ENCODE assay signal across 8 cellular contexts in genomic region chr2:134282638-134283400, GRCh38. TPM values are rescaled to one million over a fixed set of nuclear protein-coding genes. Genes with fewer than 3 reads are reported as not detected.
DNase-seq lines count a peak whose midpoint lies in the region; ATAC-seq, FAIRE-seq and TF ChIP-seq lines count a peak whose summit lies in the region.

No MANE protein-coding gene starts in this region.

- H3K4me3 Mint-ChIP-seq in Calu3 (ENCODE audit: low read depth, unreplicated experiment) = no peak overlapping the region

- ATAC-seq in GM21529 (IDR thresholded peaks at IDR 0.05; ENCODE audit: unreplicated experiment) (peak; percentile 84), gastrocnemius medialis (no peak)

- intact Hi-C loops in Calu3 (cut with micrococcal nuclease; ENCODE audit: unreplicated experiment) = no loop called here
- intact Hi-C loops in gastrocnemius medialis (cut with DNase I; ENCODE audit: low total_unique reads) = no loop called here

- H3K27ac ChIP-seq in KOPT-K1 (ENCODE audit: low read depth, low read length, poor library complexity, severe bottlenecking) (peak overlapping the region; percentile 55), gastrocnemius medialis (no peak overlapping the region)
- peak overlapping the region; percentile 51 for H3K27ac ChIP-seq in effector memory CD4-positive, alpha-beta T cell (ENCODE audit: insufficient read depth, low read length, poor library complexity, severe bottlenecking)

- H3K9me3 ChIP-seq in KOPT-K1 (ENCODE audit: insufficient read depth, low read length, poor library complexity, severe bottlenecking) (no peaks in the 10 kb centered on the region), gastrocnemius medialis (no peaks in the 10 kb centered on the region)
- no peaks in the 10 kb centered on the region for H3K9me3 ChIP-seq in effector memory CD4-positive, alpha-beta T cell (ENCODE audit: control insufficient read depth, low read length)

- no peaks in the 10 kb centered on the region for H3K36me3 Mint-ChIP-seq in Calu3 (ENCODE audit: insufficient read depth, unreplicated experiment)

- peak; percentile 98 for FAIRE-seq in GM12892 (lab: Jason Lieb, UNC)

- BruUV-seq in Calu3 (replicated peaks; lab: Mats Ljungman, UMichigan) = no TSS peak

- TF ChIP-seq CTCF in Calu3 (IDR thresholded peaks at IDR 0.05; ENCODE audit: unreplicated experiment) (no peak), gastrocnemius medialis (IDR thresholded peaks at IDR 0.05 in 4 of 5, conservative IDR thresholded peaks at IDR 0.05 in 1 of 5) (no peak)

- no peaks in the 10 kb centered on the region for H3K27me3 ChIP-seq in effector memory CD4-positive, alpha-beta T cell (replicated peaks; ENCODE audit: control insufficient read depth, insufficient read depth, low read length, poor library complexity, severe bottlenecking)
- H3K27me3 ChIP-seq in gastrocnemius medialis = peaks cover 0 to 5% (median 4%) of the 10 kb centered on the region in 3 donors

- H3K4me1 ChIP-seq in effector memory CD4-positive, alpha-beta T cell (ENCODE audit: control insufficient read depth, insufficient read depth, low read length, poor library complexity, severe bottlenecking) = peaks cover 46% of the 10 kb centered on the region
- peaks cover 8 to 12% of the 10 kb centered on the region in 2 donors for H3K4me1 ChIP-seq in gastrocnemius medialis

- no peaks in the 10 kb centered on the region for H3K27me3 Mint-ChIP-seq in Calu3 (ENCODE audit: unreplicated experiment)

- CTCF ChIA-PET in Calu3 (lab: Charles Lee) = no interaction called here

- H3K4me1 Mint-ChIP-seq in Calu3 (ENCODE audit: low read depth, unreplicated experiment) = no peaks in the 10 kb centered on the region

- in situ Hi-C loops in gastrocnemius medialis (cut with MboI; ENCODE audit: low sequenced_read_pairs in 4 of 4) = no loop called here

- H3K4me3 ChIP-seq in effector memory CD4-positive, alpha-beta T cell (ENCODE audit: insufficient read depth, low read depth, low read length, poor library complexity, severe bottlenecking) = no peak overlapping the region
- no peak overlapping the region for H3K4me3 ChIP-seq in gastrocnemius medialis

- no peak overlapping the region for H3K27ac Mint-ChIP-seq in Calu3 (ENCODE audit: unreplicated experiment)

- DNase-seq in GM12892 (ENCODE audit: insufficient read length) (no peak), kidney glomerular epithelial cell (lab: John Stamatoyannopoulos, UW) (no peak), Calu3 (no peak), gastrocnemius medialis (no peak), NCI-H82 (lab: John Stamatoyannopoulos, UW) (no peak)
- DNase-seq in effector memory CD4-positive, alpha-beta T cell = no peak

- no peaks in the 10 kb centered on the region for H3K9me3 Mint-ChIP-seq in Calu3 (ENCODE audit: low read depth, unreplicated experiment)

- no peaks in the 10 kb centered on the region for H3K36me3 ChIP-seq in KOPT-K1 (ENCODE audit: insufficient read depth, low read length)
- H3K36me3 ChIP-seq in effector memory CD4-positive, alpha-beta T cell (ENCODE audit: control insufficient read depth, insufficient read depth, low read length) = no peaks in the 10 kb centered on the region
- no peaks in the 10 kb centered on the region for H3K36me3 ChIP-seq in gastrocnemius medialis

- TF ChIP-seq POLR2A in GM12892 (IDR thresholded peaks at IDR 0.05; ENCODE audit: low read depth, low read length) (peak; percentile 31; the same call in 1 of the 2 replicates), gastrocnemius medialis (IDR thresholded peaks at IDR 0.05) (no peak)

RNA-seq across cellular contexts. Expression of gene MGAT5, which starts 28.9 kb away (rescaled TPM):
- 23.7 TPM for polyA plus RNA-seq in GM12892 (2012; ENCODE audit: missing spikeins)
- 112 and 129 TPM in 2 replicates for total RNA-seq in Calu3 (2022)
- total RNA-seq in gastrocnemius medialis = 1 to 10 TPM; 3.0 to 4.9 (median 3.3) TPM

Comparison
In these comparisons a context has a peak if more than half of its experiments do, and no peak if none do; other contexts are left out.
1. H3K27ac ChIP-seq: peak in KOPT-K1 (single experiment) and effector memory CD4-positive, alpha-beta T cell (single experiment); none in gastrocnemius medialis (0 of 4).
2. RNA of gene MGAT5, which starts 28.9 kb away (total RNA-seq): 112 to 129 TPM in Calu3; 3.0 to 4.9 TPM in gastrocnemius medialis; every median in the first group is over 10 times any median in the second.